In the genomic region with DNA sequence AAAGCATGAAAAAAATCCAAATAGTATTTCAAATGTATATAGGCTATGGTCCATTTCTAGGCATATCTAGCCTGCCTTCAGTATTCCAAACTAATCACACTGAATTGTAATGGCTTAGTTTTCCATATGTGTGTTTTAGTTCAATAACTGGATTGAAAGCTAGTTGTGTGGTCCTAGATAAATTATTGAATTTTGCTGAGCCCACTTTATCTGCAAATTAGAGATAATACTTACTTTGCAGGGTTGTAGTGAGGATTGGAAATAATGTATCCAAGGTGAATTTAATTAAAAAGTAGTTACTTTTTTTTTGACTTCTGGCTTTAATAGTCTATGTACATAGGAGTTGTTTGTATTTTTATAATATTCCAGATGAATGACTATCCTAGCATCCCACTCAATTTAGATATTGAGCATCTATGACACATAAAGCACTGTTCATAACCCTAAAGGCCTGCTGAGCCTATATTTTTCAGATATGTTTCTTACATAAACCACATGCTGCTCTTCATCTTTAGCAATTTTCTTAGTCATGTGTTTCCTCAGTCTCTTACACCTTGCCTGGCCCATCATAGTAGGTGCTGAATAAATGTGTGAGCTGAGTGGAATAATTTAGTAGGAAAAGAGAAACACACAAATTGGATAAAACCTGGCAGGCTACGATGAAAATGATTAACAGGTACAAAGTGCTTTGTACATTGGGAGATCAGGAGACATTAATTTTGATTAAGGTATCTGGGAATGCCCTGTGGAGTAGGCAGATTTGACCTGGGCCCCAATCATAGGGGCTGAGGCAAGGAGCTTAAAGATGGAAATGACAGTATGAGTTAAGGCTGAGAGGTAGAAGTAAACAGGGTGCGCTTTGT, we compare ENCODE assay signal across 8 cellular contexts. TPM values are rescaled to one million over a fixed set of nuclear protein-coding genes. Genes with fewer than 3 reads are reported as not detected.
DNase-seq lines count a peak whose midpoint lies in the region; ATAC-seq and TF ChIP-seq lines count a peak whose summit lies in the region.

No MANE protein-coding gene starts in this region.

- H3K9me3 ChIP-seq in CD4-positive, alpha-beta memory T cell (ENCODE audit: control insufficient read depth in 1 of 2, low read length in 2 of 2) = no peaks in the 10 kb centered on the region

- no peaks in the 10 kb centered on the region for H3K36me3 ChIP-seq in CD4-positive, alpha-beta memory T cell (ENCODE audit: insufficient read depth, low read length)

- peak overlapping the region; percentile 90 for H3K27ac ChIP-seq in CD4-positive, alpha-beta memory T cell (ENCODE audit: low read depth, low read length)

- peaks cover 29% of the 10 kb centered on the region for H3K4me1 ChIP-seq in CD4-positive, alpha-beta memory T cell (ENCODE audit: insufficient read depth, low read length)

- no peak for ATAC-seq in HG03354 (IDR thresholded peaks at IDR 0.05; ENCODE audit: poor library complexity, severe bottlenecking, unreplicated experiment)

- no peak for TF ChIP-seq CTCF in neural crest cell (conservative IDR thresholded peaks at IDR 0.05)

- H3K4me3 Mint-ChIP-seq in CD4-positive, alpha-beta memory T cell = peak overlapping the region; percentile 96 to 99 (median 99)
- peak overlapping the region; percentile 95 for H3K4me3 Mint-ChIP-seq in dendritic cell treated with granulocyte-macrophage colony-stimulating factor and Interleukin-4, amounts not matched to agents 40 ng/mL and 50 ng/mL, for 4 days
- peak overlapping the region; percentile 96 for H3K4me3 Mint-ChIP-seq in neural crest cell

- peak overlapping the region; percentile 85 to 100 (median 99) for H3K27ac Mint-ChIP-seq in CD4-positive, alpha-beta memory T cell
- H3K27ac Mint-ChIP-seq in dendritic cell treated with granulocyte-macrophage colony-stimulating factor and Interleukin-4, amounts not matched to agents 40 ng/mL and 50 ng/mL, for 4 days = peak overlapping the region; percentile 99
- H3K27ac Mint-ChIP-seq in neural crest cell (ENCODE audit: unreplicated experiment) = peak overlapping the region; percentile 93

- H3K9me3 Mint-ChIP-seq in CD4-positive, alpha-beta memory T cell = peaks cover 0 to 2% (median 0%) of the 10 kb centered on the region in 8 donors
- no peaks in the 10 kb centered on the region for H3K9me3 Mint-ChIP-seq in dendritic cell treated with granulocyte-macrophage colony-stimulating factor and Interleukin-4, amounts not matched to agents 40 ng/mL and 50 ng/mL, for 4 days
- H3K9me3 Mint-ChIP-seq in neural crest cell = peaks cover 2% of the 10 kb centered on the region

- H3K4me1 Mint-ChIP-seq in CD4-positive, alpha-beta memory T cell = peaks cover 31 to 60% (median 40%) of the 10 kb centered on the region in 4 donors
- H3K4me1 Mint-ChIP-seq in dendritic cell treated with granulocyte-macrophage colony-stimulating factor and Interleukin-4, amounts not matched to agents 40 ng/mL and 50 ng/mL, for 4 days (ENCODE audit: low read depth) = peaks cover 62% of the 10 kb centered on the region
- peaks cover 38% of the 10 kb centered on the region for H3K4me1 Mint-ChIP-seq in neural crest cell

- no peak for DNase-seq in CD4-positive, alpha-beta memory T cell
- DNase-seq in NAMALWA (ENCODE audit: low spot score) (peak; percentile 25), neural crest cell (ENCODE audit: low read depth, low spot score) (no peak), SW 1271 (lab: John Stamatoyannopoulos, UW) (no peak), kidney tubule cell (ENCODE audit: low spot score) (no peak)
- DNase-seq in activated effector memory CD4-positive, alpha-beta T cell treated with Interleukin-2 at 50 U/mL for 16 hours = no peak

- no peaks in the 10 kb centered on the region for H3K27me3 ChIP-seq in CD4-positive, alpha-beta memory T cell (ENCODE audit: insufficient read depth, low read length)

- no peaks in the 10 kb centered on the region for H3K27me3 Mint-ChIP-seq in CD4-positive, alpha-beta memory T cell
- no peaks in the 10 kb centered on the region for H3K27me3 Mint-ChIP-seq in dendritic cell treated with granulocyte-macrophage colony-stimulating factor and Interleukin-4, amounts not matched to agents 40 ng/mL and 50 ng/mL, for 4 days
- H3K27me3 Mint-ChIP-seq in neural crest cell (ENCODE audit: low read depth) = peaks cover 21% of the 10 kb centered on the region

- peaks cover 0 to 5% of the 10 kb centered on the region in 2 donors for H3K36me3 Mint-ChIP-seq in CD4-positive, alpha-beta memory T cell
- H3K36me3 Mint-ChIP-seq in dendritic cell treated with granulocyte-macrophage colony-stimulating factor and Interleukin-4, amounts not matched to agents 40 ng/mL and 50 ng/mL, for 4 days (ENCODE audit: low read depth) = peaks cover 6% of the 10 kb centered on the region
- H3K36me3 Mint-ChIP-seq in neural crest cell (ENCODE audit: low read depth) = no peaks in the 10 kb centered on the region

- CTCF ChIA-PET in CD4-positive, alpha-beta memory T cell (lab: Charles Lee; ENCODE audit: partially characterized antibody) = no interaction called here

- POLR2A ChIA-PET in CD4-positive, alpha-beta memory T cell (lab: Charles Lee; ENCODE audit: partially characterized antibody) = interaction anchor here (0.6 to 2.9 kb wide), 11 partner anchors 9 to 1812 kb away, joined by 3 to 11 read pairs (median 4); a partner anchor contains a TSS

- intact Hi-C loops in CD4-positive, alpha-beta memory T cell (cut with micrococcal nuclease) = loop anchor here (2.0 to 10.0 kb wide), 3 partner anchors 35 to 1655 kb away; a partner anchor contains a TSS
- intact Hi-C loops in dendritic cell treated with granulocyte-macrophage colony-stimulating factor and Interleukin-4, amounts not matched to agents 40 ng/mL and 50 ng/mL, for 4 days (cut with micrococcal nuclease) = no loop called here

- H3K4me3 ChIP-seq in CD4-positive, alpha-beta memory T cell (ENCODE audit: low read length in 2 of 2) = peak overlapping the region; percentile 67 to 82

RNA-seq across cellular contexts. Expression of a gene that starts 1.1 kb away (rescaled TPM):
- 1 to 10 TPM; 6.1 to 6.7 TPM for total RNA-seq in CD4-positive, alpha-beta memory T cell
- polyA plus RNA-seq in CD4-positive, alpha-beta memory T cell = 10 to 100 TPM; 16.6 to 22.9 TPM
- total RNA-seq in neural crest cell = 7.7 and 8.0 TPM in 2 replicates
